Comparison of ENCODE assay signal across 8 cellular contexts in genomic region chr22:39097098-39098020, GRCh38. TPM values are rescaled to one million over a fixed set of nuclear protein-coding genes. Genes with fewer than 3 reads are reported as not detected.
A peak's percentile ranks its signal among the peaks of the same experiment; 100 is the strongest.
DNase-seq lines count a peak whose midpoint lies in the region; ATAC-seq and TF ChIP-seq lines count a peak whose summit lies in the region.
"Had no signal": no experiment of that assay in that cellular context is flagged by ENCODE, and none has a peak within 500 bp of the region (broad histone marks: within the 10 kb centered on the region; RNA-seq: fewer than 3 reads in every experiment).

TSS of gene APOBEC3H (plus strand) at chr22:39097244. CDS start at chr22:39100279, 3,035 bp downstream.

- H3K4me1 ChIP-seq in neural progenitor cell: peaks cover 26% of the 10 kb centered on the region

- no peaks in the 10 kb centered on the region for H3K9me3 ChIP-seq in neural progenitor cell (ENCODE audit: low read depth)

- H3K36me3 Mint-ChIP-seq in chondrocyte (ENCODE audit: low read depth) (no peaks in the 10 kb centered on the region), neural progenitor cell (no peaks in the 10 kb centered on the region)

- DNase-seq in NOMO-1 (lab: John Stamatoyannopoulos, UW; ENCODE audit: unreplicated experiment in 2 of 2) (peak; percentile 64 to 68), chondrocyte (ENCODE audit: low spot score) (peak; percentile 83), neural progenitor cell (ENCODE audit: low spot score) (no peak), iPS-NIHi11 (ENCODE audit: low spot score) (no peak), cortex of kidney (lab: John Stamatoyannopoulos, UW) (no peak)

- peaks cover 29% of the 10 kb centered on the region for H3F3A ChIP-seq in neural progenitor cell (ENCODE audit: low read depth)

- H3K27ac Mint-ChIP-seq in chondrocyte (ENCODE audit: unreplicated experiment) (no peak within 1 kb of the TSS), neural progenitor cell (peak within 1 kb of the TSS; percentile 89)

- H2AFZ ChIP-seq in neural progenitor cell (replicated peaks): peak within 1 kb of the TSS; percentile 82

- TF ChIP-seq CTCF in chondrocyte (IDR thresholded peaks at IDR 0.05) (no peak), neural progenitor cell (IDR thresholded peaks at IDR 0.05) (no peak)

- no peaks in the 10 kb centered on the region for H3K36me3 ChIP-seq in neural progenitor cell

- H3K9ac ChIP-seq in neural progenitor cell: no peak within 1 kb of the TSS

- peak within 1 kb of the TSS; percentile 57 for H3K27ac ChIP-seq in neural progenitor cell
- H3K27ac ChIP-seq: VCaP had no signal

- H3K4me1 Mint-ChIP-seq in chondrocyte (ENCODE audit: low read depth) (peaks cover 9% of the 10 kb centered on the region), neural progenitor cell (peaks cover 25% of the 10 kb centered on the region)

- H3K27me3 Mint-ChIP-seq in chondrocyte (ENCODE audit: low read depth) (peaks cover 4% of the 10 kb centered on the region), neural progenitor cell (ENCODE audit: insufficient read depth, low read depth) (peaks cover 9% of the 10 kb centered on the region)

- H3K4me3 ChIP-seq in neural progenitor cell: no peak within 1 kb of the TSS

- H3K27me3 ChIP-seq in neural progenitor cell: no peaks in the 10 kb centered on the region

- no peaks in the 10 kb centered on the region for H3K79me2 ChIP-seq in neural progenitor cell (ENCODE audit: low read depth)

- H3K9me3 Mint-ChIP-seq in chondrocyte (ENCODE audit: low read depth) (no peaks in the 10 kb centered on the region), neural progenitor cell (no peaks in the 10 kb centered on the region)

- H3K4me3 Mint-ChIP-seq in chondrocyte (ENCODE audit: unreplicated experiment) (no peak within 1 kb of the TSS), neural progenitor cell (no peak within 1 kb of the TSS)

- H3K4me2 ChIP-seq in neural progenitor cell: peak within 1 kb of the TSS; percentile 53

- H4K20me1 ChIP-seq in neural progenitor cell (ENCODE audit: low read depth): no peaks in the 10 kb centered on the region

- ATAC-seq in GM18870 (IDR thresholded peaks at IDR 0.05; ENCODE audit: unreplicated experiment) (peak; percentile 24), GM19452 (IDR thresholded peaks at IDR 0.05; ENCODE audit: unreplicated experiment) (no peak)

RNA-seq across cellular contexts. Expression of gene APOBEC3H, which starts in this region (rescaled TPM):
- total RNA-seq in chondrocyte: not detected in 3 replicates
- 0.87 and 1.4 TPM in 2 replicates for total RNA-seq in neural progenitor cell (ENCODE audit: low replicate concordance)

Comparison
In these comparisons a context has a peak if more than half of its experiments do, and no peak if none do; other contexts are left out.
1. Peak in DNase-seq in chondrocyte; RNA of the gene not detected or under 1 TPM.
2. DNase-seq: peak in NOMO-1 (2 of 2); none in neural progenitor cell (single experiment), iPS-NIHi11 (single experiment) and cortex of kidney (single experiment).